11 cellular contexts compared by ENCODE assay signal in the genomic region with DNA sequence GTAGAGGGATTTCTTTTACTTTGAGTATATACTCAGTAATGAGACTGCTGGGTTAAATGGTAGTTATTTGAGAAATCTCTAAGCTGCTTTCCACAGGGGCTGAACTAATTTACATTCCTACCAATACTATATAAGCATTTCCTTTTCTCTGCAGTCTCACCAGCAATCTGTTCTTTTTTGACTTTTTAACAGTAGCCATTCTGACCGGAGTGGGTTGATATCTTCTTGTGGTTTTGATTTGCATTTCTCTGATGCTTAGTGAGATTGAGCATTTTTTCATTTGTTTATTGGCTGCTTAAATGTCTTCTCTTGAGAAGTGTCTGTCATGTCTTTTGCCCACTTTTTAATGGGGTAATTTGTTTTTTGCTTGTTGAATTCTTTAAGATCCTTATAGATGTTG. TPM values are rescaled to one million over a fixed set of nuclear protein-coding genes. Genes with fewer than 3 reads are reported as not detected.
DNase-seq lines count a peak whose midpoint lies in the region; ATAC-seq lines count a peak whose summit lies in the region.
"Had no signal": no experiment of that assay in that cellular context is flagged by ENCODE, and none has a peak within 500 bp of the region (broad histone marks: within the 10 kb centered on the region; RNA-seq: fewer than 3 reads in every experiment).

No MANE protein-coding gene starts in this region.

- DNase-seq in NAMALWA (ENCODE audit: low spot score) (peak; percentile 6), left lobe of liver (ENCODE audit: low spot score) (no peak), AML-193 (lab: John Stamatoyannopoulos, UW) (no peak)
- DNase-seq in activated T-cell treated with anti-CD3 and anti-CD28 coated beads, Interleukin-2, amount 50 U/mL, for 48 hours = no peak
- DNase-seq in activated CD4-positive, alpha-beta T cell treated with anti-CD3 and anti-CD28 coated beads for 4 hours = no peak
- DNase-seq: activated CD4-positive, alpha-beta T cell treated with anti-CD3 and anti-CD28 coated beads for 36 hours; EL; glutamatergic neuron had no signal

- ATAC-seq in GM18867 (IDR thresholded peaks at IDR 0.05; ENCODE audit: unreplicated experiment) (peak; percentile 91), GM21528 (IDR thresholded peaks at IDR 0.05; ENCODE audit: low FRiP score, unreplicated experiment) (peak; percentile 83), HG03045 (IDR thresholded peaks at IDR 0.05; ENCODE audit: unreplicated experiment) (peak; percentile 75), left lobe of liver (no peak)
- ATAC-seq: activated CD4-positive, alpha-beta T cell treated with anti-CD3 and anti-CD28 coated beads for 36 hours had no signal

RNA-seq across cellular contexts. Expression of a gene that starts 43.3 kb away (rescaled TPM):
- total RNA-seq in left lobe of liver = 108 TPM
